ENCODE assay signal across 18 cellular contexts in genomic region chr13:76820759-76821158, GRCh38.
DNase-seq lines count a peak whose midpoint lies in the region; ATAC-seq and TF ChIP-seq lines count a peak whose summit lies in the region.
"Had no signal": no experiment of that assay in that cellular context is flagged by ENCODE, and none has a peak within 500 bp of the region (broad histone marks: within the 10 kb centered on the region; RNA-seq: fewer than 3 reads in every experiment).

No MANE protein-coding gene starts in this region.

- DNase-seq in EL (peak; percentile 5), chondrocyte (ENCODE audit: low spot score) (no peak), left cardiac atrium (peak; percentile 71), sigmoid colon (peak; percentile 84), islet precursor cell (no peak)
- no peak for DNase-seq in activated CD8-positive, alpha-beta memory T cell treated with anti-CD3 and anti-CD28 coated beads, Interleukin-2, amount 50 U/mL, for 48 hours
- DNase-seq: activated T-cell treated with anti-CD3 and anti-CD28 coated beads, Interleukin-2, amount 50 U/mL, for 1 hour; amniotic stem cell; hippocampal formation; KG1; mammary epithelial cell; NCI-H1436 treated with DMSO at 0.1 percent for 48 hours; T-helper 1 cell; upper lobe of left lung had no signal

- no peak overlapping the region for H3K27ac Mint-ChIP-seq in chondrocyte (ENCODE audit: unreplicated experiment)

- no peak for TF ChIP-seq POLR2A in sigmoid colon (IDR thresholded peaks at IDR 0.05)

- no peaks in the 10 kb centered on the region for H3K27me3 ChIP-seq in sigmoid colon
- H3K27me3 ChIP-seq: BLaER1, upper lobe of left lung had no signal

- H3K9me3 ChIP-seq in sigmoid colon, result no peaks in the 10 kb centered on the region
- H3K9me3 ChIP-seq: BLaER1, upper lobe of left lung had no signal

- no peak overlapping the region for H3K4me3 Mint-ChIP-seq in chondrocyte (ENCODE audit: unreplicated experiment)

- H3K9me3 Mint-ChIP-seq in chondrocyte (ENCODE audit: low read depth), result no peaks in the 10 kb centered on the region

- H3K27ac ChIP-seq in sigmoid colon, result peak overlapping the region in 1 of 4 donors; percentile 4
- H3K27ac ChIP-seq: BLaER1, upper lobe of left lung had no signal

- no peak for TF ChIP-seq EP300 in sigmoid colon (IDR thresholded peaks at IDR 0.05)

- H3K36me3 Mint-ChIP-seq in chondrocyte (ENCODE audit: low read depth), result no peaks in the 10 kb centered on the region

- WGBS in sigmoid colon, 2 donors, result 92 to 93% methylated on average over 4 of the region's 4 CpGs

- TF ChIP-seq CTCF in chondrocyte (IDR thresholded peaks at IDR 0.05) (peak; percentile 30), sigmoid colon (IDR thresholded peaks at IDR 0.05) (no peak)

- peaks cover 0 to 11% (median 3%) of the 10 kb centered on the region in 4 donors for H3K4me1 ChIP-seq in sigmoid colon
- H3K4me1 ChIP-seq: BLaER1 had no signal

- H3K4me1 Mint-ChIP-seq in chondrocyte (ENCODE audit: low read depth), result peaks cover 10% of the 10 kb centered on the region

- no peak overlapping the region for H3K4me3 ChIP-seq in sigmoid colon
- H3K4me3 ChIP-seq: BLaER1, upper lobe of left lung had no signal

- ATAC-seq in left cardiac atrium, result peak; percentile 89 to 90
- no peak for ATAC-seq in HG03520 (IDR thresholded peaks at IDR 0.05; ENCODE audit: unreplicated experiment)
- ATAC-seq in GM21825 (IDR thresholded peaks at IDR 0.05; ENCODE audit: unreplicated experiment), result no peak
- ATAC-seq: activated CD4-positive, CD25-positive, alpha-beta regulatory T cell treated with anti-CD3 and anti-CD28 coated beads, Interleukin-2, amount 50 U/mL, for 24 hours had no signal

- H3K27me3 Mint-ChIP-seq in chondrocyte (ENCODE audit: low read depth), result peaks cover 10% of the 10 kb centered on the region

- intact Hi-C loops in left cardiac atrium (cut with DNase I) (loop anchor here in 1 of 2 donors (10.0 kb wide), 1 partner anchor 64 kb away; the partner anchor contains the start of gene KCTD12), sigmoid colon (cut with DNase I) (no loop called here)

- H3K36me3 ChIP-seq in sigmoid colon, result no peaks in the 10 kb centered on the region
- H3K36me3 ChIP-seq: BLaER1, upper lobe of left lung had no signal

Comparison
In these comparisons a context has a peak if more than half of its experiments do, and no peak if none do; other contexts are left out.
1. DNase-seq: peak in EL (single experiment), left cardiac atrium (single experiment) and sigmoid colon (single experiment); none in chondrocyte (single experiment), activated CD8-positive, alpha-beta memory T cell treated with anti-CD3 and anti-CD28 coated beads, Interleukin-2, amount 50 U/mL, for 48 hours (single experiment) and islet precursor cell (single experiment).
2. ATAC-seq: peak in left cardiac atrium (2 of 2); none in HG03520 (single experiment) and GM21825 (single experiment).